1 cellular context compared by ENCODE assay signal in the genomic region with DNA sequence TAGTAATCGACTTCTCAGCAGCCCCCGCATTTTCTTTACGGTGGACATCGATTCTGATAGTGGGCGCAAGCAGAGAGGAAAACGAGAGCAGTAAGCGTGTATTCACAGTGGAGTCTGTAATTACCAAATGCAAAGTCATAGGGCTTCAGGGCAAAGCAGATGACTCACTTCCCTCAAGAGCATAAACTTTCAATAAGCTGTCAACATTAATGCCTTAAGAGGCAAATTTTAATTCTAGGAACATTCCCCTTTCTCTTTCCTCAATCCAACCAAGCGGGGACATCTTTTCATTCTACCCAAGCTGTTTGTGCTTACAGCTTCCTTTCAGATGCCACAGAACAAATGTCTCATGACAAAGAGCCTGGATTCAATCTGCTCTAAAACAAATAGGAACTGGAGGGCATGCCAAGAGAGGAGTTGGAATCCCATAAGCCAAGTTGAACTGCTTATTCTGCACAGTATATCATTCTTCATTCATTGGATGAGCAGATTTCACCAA.
TF ChIP-seq lines count a peak whose summit lies in the region.

No MANE protein-coding gene starts in this region.

TF ChIP-seq in A549, 52 proteins besides CTCF, POLR2A, EP300 and RAD21 (continued from another document):
- TF ChIP-seq JUN (IDR thresholded peaks at IDR 0.05) (0 out of 5 replicates have a peak, but pooled peaks of 1 of the 2 experiments have one; percentile 42), GATA3 (IDR thresholded peaks at IDR 0.05; ENCODE audit: borderline replicate concordance) (0 out of 2 replicates have a peak, but pooled peaks have one; percentile 29), CEBPB (IDR thresholded peaks at IDR 0.05) (no peak), CBX2 (IDR thresholded peaks at IDR 0.05; ENCODE audit: borderline replicate concordance, low read depth) (no peak), TFCP2L1 (CRISPR knock-in tag; IDR thresholded peaks at IDR 0.05) (no peak), CHD4 (IDR thresholded peaks at IDR 0.05; ENCODE audit: borderline replicate concordance) (no peak), CBX8 (IDR thresholded peaks at IDR 0.05) (no peak)
- TF ChIP-seq, protein P1, sequence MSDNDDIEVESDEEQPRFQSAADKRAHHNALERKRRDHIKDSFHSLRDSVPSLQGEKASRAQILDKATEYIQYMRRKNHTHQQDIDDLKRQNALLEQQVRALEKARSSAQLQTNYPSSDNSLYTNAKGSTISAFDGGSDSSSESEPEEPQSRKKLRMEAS (IDR thresholded peaks at IDR 0.05), result no peak; the same call in 1 of the 2 replicates
- TF ChIP-seq, protein P2, sequence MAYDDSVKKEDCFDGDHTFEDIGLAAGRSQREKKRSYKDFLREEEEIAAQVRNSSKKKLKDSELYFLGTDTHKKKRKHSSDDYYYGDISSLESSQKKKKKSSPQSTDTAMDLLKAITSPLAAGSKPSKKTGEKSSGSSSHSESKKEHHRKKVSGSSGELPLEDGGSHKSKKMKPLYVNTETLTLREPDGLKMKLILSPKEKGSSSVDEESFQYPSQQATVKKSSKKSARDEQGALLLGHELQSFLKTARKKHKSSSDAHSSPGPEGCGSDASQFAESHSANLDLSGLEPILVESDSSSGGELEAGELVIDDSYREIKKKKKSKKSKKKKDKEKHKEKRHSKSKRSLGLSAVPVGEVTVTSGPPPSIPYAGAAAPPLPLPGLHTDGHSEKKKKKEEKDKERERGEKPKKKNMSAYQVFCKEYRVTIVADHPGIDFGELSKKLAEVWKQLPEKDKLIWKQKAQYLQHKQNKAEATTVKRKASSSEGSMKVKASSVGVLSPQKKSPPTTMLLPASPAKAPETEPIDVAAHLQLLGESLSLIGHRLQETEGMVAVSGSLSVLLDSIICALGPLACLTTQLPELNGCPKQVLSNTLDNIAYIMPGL (CRISPR knock-in tag; IDR thresholded peaks at IDR 0.05; ENCODE audit: borderline replicate concordance), result no peak
